In the genomic region with DNA sequence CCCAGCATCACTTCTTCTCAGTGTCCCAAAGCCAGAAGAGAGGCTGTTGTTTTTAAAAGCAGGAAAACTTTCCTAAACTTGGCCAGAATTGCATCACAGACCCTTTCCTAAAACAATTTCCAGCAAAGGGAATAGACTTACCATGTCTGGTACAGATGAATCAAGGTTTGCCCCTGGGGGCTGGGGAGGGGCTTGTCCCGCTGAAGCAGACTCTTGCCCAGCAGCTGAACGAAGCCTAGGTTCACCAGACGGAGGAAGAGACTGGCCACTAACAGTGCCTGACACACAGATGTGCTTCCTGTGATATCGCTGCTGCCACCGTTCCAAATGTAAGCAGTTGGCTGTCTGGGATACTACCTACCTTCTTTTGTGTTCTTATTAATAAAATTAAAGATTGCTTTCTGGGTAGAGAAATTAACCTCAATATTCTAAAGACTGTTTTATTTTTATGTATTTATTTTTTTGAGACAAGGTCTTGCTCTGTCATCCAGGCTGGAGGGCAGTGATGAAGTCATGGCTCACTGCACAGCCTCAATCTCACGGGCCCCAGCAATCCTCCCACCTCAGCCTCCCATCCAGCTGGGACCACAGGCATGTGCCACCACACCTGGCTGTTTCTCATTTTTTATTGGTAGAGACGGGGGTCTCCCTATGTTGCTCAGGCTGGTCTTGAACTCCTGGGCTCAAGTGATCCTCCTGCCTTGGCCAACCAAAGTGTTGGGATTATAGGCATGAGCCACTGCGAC, we compare ENCODE assay signal across 1 cellular context.
TF ChIP-seq lines count a peak whose summit lies in the region.

No MANE protein-coding gene starts in this region.

TF ChIP-seq in SK-N-SH treated with all-trans-retinoic acid at 6 μM for 48 hours, 23 proteins besides CTCF, POLR2A, EP300 and RAD21 (continued from another document):
- TF ChIP-seq, protein P1, sequence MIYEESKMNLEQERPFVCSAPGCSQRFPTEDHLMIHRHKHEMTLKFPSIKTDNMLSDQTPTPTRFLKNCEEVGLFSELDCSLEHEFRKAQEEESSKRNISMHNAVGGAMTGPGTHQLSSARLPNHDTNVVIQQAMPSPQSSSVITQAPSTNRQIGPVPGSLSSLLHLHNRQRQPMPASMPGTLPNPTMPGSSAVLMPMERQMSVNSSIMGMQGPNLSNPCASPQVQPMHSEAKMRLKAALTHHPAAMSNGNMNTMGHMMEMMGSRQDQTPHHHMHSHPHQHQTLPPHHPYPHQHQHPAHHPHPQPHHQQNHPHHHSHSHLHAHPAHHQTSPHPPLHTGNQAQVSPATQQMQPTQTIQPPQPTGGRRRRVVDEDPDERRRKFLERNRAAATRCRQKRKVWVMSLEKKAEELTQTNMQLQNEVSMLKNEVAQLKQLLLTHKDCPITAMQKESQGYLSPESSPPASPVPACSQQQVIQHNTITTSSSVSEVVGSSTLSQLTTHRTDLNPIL (CRISPR knock-in tag; IDR thresholded peaks at IDR 0.05; ENCODE audit: low read depth), result no peak
- TF ChIP-seq ZFP3 (CRISPR knock-in tag; IDR thresholded peaks at IDR 0.05), result no peak
- TF ChIP-seq PPARA (CRISPR knock-in tag; IDR thresholded peaks at IDR 0.05; ENCODE audit: borderline replicate concordance), result no peak
- no peak for TF ChIP-seq GLIS3 (CRISPR knock-in tag; IDR thresholded peaks at IDR 0.05)
- TF ChIP-seq, protein P2, sequence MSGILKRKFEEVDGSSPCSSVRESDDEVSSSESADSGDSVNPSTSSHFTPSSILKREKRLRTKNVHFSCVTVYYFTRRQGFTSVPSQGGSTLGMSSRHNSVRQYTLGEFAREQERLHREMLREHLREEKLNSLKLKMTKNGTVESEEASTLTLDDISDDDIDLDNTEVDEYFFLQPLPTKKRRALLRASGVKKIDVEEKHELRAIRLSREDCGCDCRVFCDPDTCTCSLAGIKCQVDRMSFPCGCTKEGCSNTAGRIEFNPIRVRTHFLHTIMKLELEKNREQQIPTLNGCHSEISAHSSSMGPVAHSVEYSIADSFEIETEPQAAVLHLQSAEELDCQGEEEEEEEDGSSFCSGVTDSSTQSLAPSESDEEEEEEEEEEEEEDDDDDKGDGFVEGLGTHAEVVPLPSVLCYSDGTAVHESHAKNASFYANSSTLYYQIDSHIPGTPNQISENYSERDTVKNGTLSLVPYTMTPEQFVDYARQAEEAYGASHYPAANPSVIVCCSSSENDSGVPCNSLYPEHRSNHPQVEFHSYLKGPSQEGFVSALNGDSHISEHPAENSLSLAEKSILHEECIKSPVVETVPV (CRISPR knock-in tag; IDR thresholded peaks at IDR 0.05), result no peak
- no peak for TF ChIP-seq ISL1 (CRISPR knock-in tag; IDR thresholded peaks at IDR 0.05)
- no peak for TF ChIP-seq ZNF70 (CRISPR knock-in tag; IDR thresholded peaks at IDR 0.05)
- TF ChIP-seq OSR1 (CRISPR knock-in tag; IDR thresholded peaks at IDR 0.05), result no peak
- TF ChIP-seq, protein P3, sequence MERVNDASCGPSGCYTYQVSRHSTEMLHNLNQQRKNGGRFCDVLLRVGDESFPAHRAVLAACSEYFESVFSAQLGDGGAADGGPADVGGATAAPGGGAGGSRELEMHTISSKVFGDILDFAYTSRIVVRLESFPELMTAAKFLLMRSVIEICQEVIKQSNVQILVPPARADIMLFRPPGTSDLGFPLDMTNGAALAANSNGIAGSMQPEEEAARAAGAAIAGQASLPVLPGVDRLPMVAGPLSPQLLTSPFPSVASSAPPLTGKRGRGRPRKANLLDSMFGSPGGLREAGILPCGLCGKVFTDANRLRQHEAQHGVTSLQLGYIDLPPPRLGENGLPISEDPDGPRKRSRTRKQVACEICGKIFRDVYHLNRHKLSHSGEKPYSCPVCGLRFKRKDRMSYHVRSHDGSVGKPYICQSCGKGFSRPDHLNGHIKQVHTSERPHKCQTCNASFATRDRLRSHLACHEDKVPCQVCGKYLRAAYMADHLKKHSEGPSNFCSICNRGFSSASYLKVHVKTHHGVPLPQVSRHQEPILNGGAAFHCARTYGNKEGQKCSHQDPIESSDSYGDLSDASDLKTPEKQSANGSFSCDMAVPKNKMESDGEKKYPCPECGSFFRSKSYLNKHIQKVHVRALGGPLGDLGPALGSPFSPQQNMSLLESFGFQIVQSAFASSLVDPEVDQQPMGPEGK (CRISPR knock-in tag; IDR thresholded peaks at IDR 0.05; ENCODE audit: borderline replicate concordance), result no peak
- no peak for TF ChIP-seq ARNTL (CRISPR knock-in tag; IDR thresholded peaks at IDR 0.05; ENCODE audit: borderline replicate concordance, low read depth)
- no peak for TF ChIP-seq RARB (CRISPR knock-in tag; IDR thresholded peaks at IDR 0.05)
- no peak for TF ChIP-seq CSDC2 (CRISPR knock-in tag; IDR thresholded peaks at IDR 0.05)
TF ChIP-seq in SK-N-SH treated with all-trans-retinoic acid at 6 μM for 48 hours: peak in this region for 0.
